ENCODE assay signal across 7 cellular contexts in the genomic region with DNA sequence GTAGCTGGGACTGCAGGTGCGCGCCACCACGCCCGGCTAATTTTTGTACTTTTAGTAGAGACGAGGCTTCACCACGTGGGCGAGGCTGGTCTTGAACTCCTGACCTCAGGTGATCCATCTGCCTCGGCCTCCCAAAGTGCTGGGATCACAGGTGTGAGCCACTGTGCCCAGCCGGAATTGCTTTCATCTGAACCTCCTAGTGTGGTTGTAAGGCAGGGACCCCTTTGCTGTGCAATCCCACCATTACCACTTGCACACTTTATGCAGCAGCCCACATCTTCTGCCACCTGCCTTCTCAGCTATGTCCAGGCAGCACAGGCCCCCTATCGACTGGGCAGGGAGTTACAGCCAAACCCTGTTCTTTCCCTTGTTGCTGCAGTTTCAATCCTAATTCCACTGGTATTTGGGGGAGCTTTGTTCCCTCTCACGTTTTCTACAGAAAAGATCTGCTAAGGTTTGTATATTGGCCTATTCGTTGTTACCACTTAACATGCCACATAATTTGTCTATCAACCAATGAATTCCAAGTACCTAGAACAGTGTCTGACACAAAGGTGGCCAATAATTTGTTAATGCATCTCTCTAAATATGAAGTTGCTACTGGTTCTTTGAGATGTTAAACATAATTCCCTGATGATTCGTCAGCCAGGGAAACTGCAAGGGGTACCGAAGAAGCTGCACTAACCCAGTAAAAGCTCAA. TPM values are rescaled to one million over a fixed set of nuclear protein-coding genes. Genes with fewer than 3 reads are reported as not detected.
A peak's percentile ranks its signal among the peaks of the same experiment; 100 is the strongest.
DNase-seq lines count a peak whose midpoint lies in the region; ATAC-seq, FAIRE-seq and TF ChIP-seq lines count a peak whose summit lies in the region.

No MANE protein-coding gene starts in this region.

- H3K27me3 ChIP-seq in brain microvascular endothelial cell (replicated peaks), result no peaks in the 10 kb centered on the region

- DNase-seq in GM10266 (ENCODE audit: extremely low spot score) (no peak), HTR-8/SVneo (ENCODE audit: insufficient read length, low spot score) (no peak), T-helper 9 cell (peak; percentile 40), brain microvascular endothelial cell (no peak), posterior vena cava (ENCODE audit: low spot score) (no peak), left ventricle myocardium superior (no peak)

- TF ChIP-seq CTCF in GM10266 (IDR thresholded peaks at IDR 0.05; ENCODE audit: control insufficient read depth, insufficient read depth, low read depth, missing control alignments), result peak; percentile 52
- peak; percentile 69 for TF ChIP-seq CTCF in brain microvascular endothelial cell (IDR thresholded peaks at IDR 0.05; ENCODE audit: low read depth, low read length, missing control alignments)
- TF ChIP-seq CTCF in nephron (IDR thresholded peaks at IDR 0.05; ENCODE audit: unreplicated experiment in 3 of 3), result peak; percentile 13 to 31 (median 23)

- H3K9me3 Mint-ChIP-seq in nephron, result peaks cover 4% of the 10 kb centered on the region

- H3K4me3 ChIP-seq in brain microvascular endothelial cell (ENCODE audit: low read depth, low read length), result no peak overlapping the region

- H3K4me3 Mint-ChIP-seq in nephron, result peak overlapping the region in 1 of 3 experiments; percentile 21

- ATAC-seq in left ventricle myocardium superior, result no peak

- intact Hi-C loops in posterior vena cava (cut with DNase I) (no loop called here), left ventricle myocardium superior (cut with micrococcal nuclease) (no loop called here)

- in situ Hi-C loops in brain microvascular endothelial cell (cut with HindIII; ENCODE audit: low pct_ligation_motif_present, low sequenced_read_pairs), result no loop called here

- FAIRE-seq in HTR-8/SVneo (lab: Jason Lieb, UNC), result peak; percentile 92

- H3K27ac ChIP-seq in brain microvascular endothelial cell, result no peak overlapping the region

- no peak overlapping the region for H3K27ac Mint-ChIP-seq in nephron

- H3K27me3 Mint-ChIP-seq in nephron (ENCODE audit: low read depth), result no peaks in the 10 kb centered on the region

- H3K36me3 ChIP-seq in brain microvascular endothelial cell (replicated peaks), result peaks cover 38% of the 10 kb centered on the region

- H3K36me3 Mint-ChIP-seq in nephron (ENCODE audit: low read depth), result peaks cover 44% of the 10 kb centered on the region

- H3K4me1 Mint-ChIP-seq in nephron, result peaks cover 10% of the 10 kb centered on the region

RNA-seq across cellular contexts. Expression of a gene that starts 6.5 kb away (rescaled TPM):
- total RNA-seq in posterior vena cava (1,000 to 10,000 TPM; 1,458 to 1,459 TPM), left ventricle myocardium superior (1,069 TPM)

RNA-seq across cellular contexts. Expression of a gene that starts 26.5 kb away (rescaled TPM):
- total RNA-seq in posterior vena cava (under 1 TPM; 0.29 to 0.32 TPM), left ventricle myocardium superior (0.32 TPM)
